In genomic region chr6:33413200-33413599, GRCh38 we compare ENCODE assay signal across 16 cellular contexts. TPM values are rescaled to one million over a fixed set of nuclear protein-coding genes. Genes with fewer than 3 reads are reported as not detected.
A peak's percentile ranks its signal among the peaks of the same experiment; 100 is the strongest.
DNase-seq lines count a peak whose midpoint lies in the region; ATAC-seq and TF ChIP-seq lines count a peak whose summit lies in the region.
"Had no signal": no experiment of that assay in that cellular context is flagged by ENCODE, and none has a peak within 500 bp of the region (broad histone marks: within the 10 kb centered on the region; RNA-seq: fewer than 3 reads in every experiment).

No MANE protein-coding gene starts in this region.

- no peak overlapping the region for H3K4ac ChIP-seq in IMR-90 (ENCODE audit: low read depth, low read length)

- H3K18ac ChIP-seq in IMR-90 (ENCODE audit: low read depth, low read length) = no peak overlapping the region

- H3K4me3 ChIP-seq in IMR-90 (ENCODE audit: insufficient read depth, low read depth, low read length) = no peak overlapping the region
- H3K4me3 ChIP-seq: lung had no signal

- H3K9ac ChIP-seq in IMR-90 (ENCODE audit: low read depth, low read length) = no peak overlapping the region
- H3K9ac ChIP-seq: SK-N-SH had no signal

- H3K36me3 ChIP-seq in IMR-90 (ENCODE audit: control insufficient read depth, insufficient read depth, low read length) = peaks cover 40% of the 10 kb centered on the region

- no peaks in the 10 kb centered on the region for H3K27me3 ChIP-seq in IMR-90 (ENCODE audit: control insufficient read depth, insufficient read depth, low read length)

- 100% methylated on average over 3 of the region's 5 CpGs; no CpG with 5 or more reads in 1 of the 2 experiments for WGBS in IMR-90 (ENCODE audit: extremely low coverage in 2 of 2, insufficient read length in 1 of 2), 2 experiments

- H2AFZ ChIP-seq in IMR-90 (replicated peaks; ENCODE audit: low read length, poor library complexity) = no peak overlapping the region

- no peak overlapping the region for H3K56ac ChIP-seq in IMR-90 (ENCODE audit: extremely low read depth, insufficient read depth, low read length)

- H2BK120ac ChIP-seq in IMR-90 (ENCODE audit: low read depth, low read length) = no peak overlapping the region

- CTCF ChIA-PET in activated CD4-positive, alpha-beta T cell treated with anti-CD3 and anti-CD28 coated beads, Interleukin-2, amount 10 ng/mL, durations not matched to agents 7 days and 5 days (lab: Charles Lee) = no interaction called here
- CTCF ChIA-PET in IMR-90 (lab: Yijun Ruan, JAX) = no interaction called here

- H2AK5ac ChIP-seq in IMR-90 (ENCODE audit: low read depth, low read length) = peak overlapping the region; percentile 49; the same call in 1 of the 2 replicates

- H3K9me3 ChIP-seq in IMR-90 (ENCODE audit: control insufficient read depth, insufficient read depth, low read length) = no peaks in the 10 kb centered on the region
- H3K9me3 ChIP-seq: SK-N-SH had no signal

- no peak overlapping the region for H2AK9ac ChIP-seq in IMR-90 (replicated peaks; ENCODE audit: low read depth, low read length, poor library complexity)

- no peak for DNase-seq in activated CD4-positive, alpha-beta T cell treated with anti-CD3 and anti-CD28 coated beads, Interleukin-2, amount 10 ng/mL, durations not matched to agents 7 days and 5 days
- DNase-seq in activated CD4-positive, alpha-beta T cell treated with anti-CD3 and anti-CD28 coated beads for 48 hours = no peak
- DNase-seq in IMR-90 (no peak), neural crest cell (ENCODE audit: low read depth, low spot score) (no peak), NCI-H524 (lab: John Stamatoyannopoulos, UW) (no peak), NCI-H1930 (lab: John Stamatoyannopoulos, UW) (no peak)
- no peak for DNase-seq in central memory CD8-positive, alpha-beta T cell (ENCODE audit: low spot score in 2 of 2)
- DNase-seq: effector CD4-positive, alpha-beta T cell; NCI-H1436 treated with DMSO at 0.1 percent for 48 hours; NCI-H446 treated with DMSO at 0.1 percent for 48 hours; occipital lobe; SK-N-SH; stimulated activated naive CD8-positive, alpha-beta T cell treated with anti-CD3 and anti-CD28 coated beads, Interleukin-15, Interleukin-2, amounts not matched to agents 100 U/mL and 50 U/mL, for 24 hours had no signal

- H3K14ac ChIP-seq in IMR-90 (replicated peaks; ENCODE audit: low read depth, low read length) = no peak overlapping the region

- H3K9me3 Mint-ChIP-seq in activated CD4-positive, alpha-beta T cell treated with anti-CD3 and anti-CD28 coated beads, Interleukin-2, amount 10 ng/mL, durations not matched to agents 7 days and 5 days = no peaks in the 10 kb centered on the region
- no peaks in the 10 kb centered on the region for H3K9me3 Mint-ChIP-seq in central memory CD8-positive, alpha-beta T cell
- no peaks in the 10 kb centered on the region for H3K9me3 Mint-ChIP-seq in neural crest cell

- H3K4me1 ChIP-seq in IMR-90 (ENCODE audit: control insufficient read depth, insufficient read depth, low read length) = peaks cover 7% of the 10 kb centered on the region

- no peak overlapping the region for H3K4me3 Mint-ChIP-seq in activated CD4-positive, alpha-beta T cell treated with anti-CD3 and anti-CD28 coated beads, Interleukin-2, amount 10 ng/mL, durations not matched to agents 7 days and 5 days
- H3K4me3 Mint-ChIP-seq in central memory CD8-positive, alpha-beta T cell = peak overlapping the region; percentile 81
- H3K4me3 Mint-ChIP-seq in neural crest cell = peak overlapping the region; percentile 90

- H3K23ac ChIP-seq in IMR-90 (ENCODE audit: low read depth, low read length) = no peak overlapping the region; the same call in 1 of the 2 replicates

- ATAC-seq in IMR-90 (ENCODE audit: low read depth) (no peak), GM19395 (IDR thresholded peaks at IDR 0.05; ENCODE audit: unreplicated experiment) (no peak)
- no peak for ATAC-seq in central memory CD8-positive, alpha-beta T cell (replicated peaks; ENCODE audit: extremely low read depth, poor library complexity, severe bottlenecking)
- ATAC-seq: stimulated activated naive CD8-positive, alpha-beta T cell treated with anti-CD3 and anti-CD28 coated beads, Interleukin-15, Interleukin-2, amounts not matched to agents 100 U/mL and 50 U/mL, for 24 hours had no signal

- POLR2A ChIA-PET in activated CD4-positive, alpha-beta T cell treated with anti-CD3 and anti-CD28 coated beads, Interleukin-2, amount 10 ng/mL, durations not matched to agents 7 days and 5 days (lab: Charles Lee) = no interaction called here
- POLR2A ChIA-PET in IMR-90 (lab: Charles Lee; ENCODE audit: unreplicated experiment) = no interaction called here

- H3K27ac ChIP-seq in IMR-90 (ENCODE audit: insufficient read depth, low read length) = no peak overlapping the region
- H3K27ac ChIP-seq: HL-60 had no signal

- no peak overlapping the region for H2BK15ac ChIP-seq in IMR-90 (ENCODE audit: low read depth, low read length)

- peaks cover 19% of the 10 kb centered on the region for H4K20me1 ChIP-seq in IMR-90 (ENCODE audit: insufficient read depth, low read length)

- peaks cover 5% of the 10 kb centered on the region for H3K9me1 ChIP-seq in IMR-90 (ENCODE audit: insufficient read depth, low read length)

- H4K5ac ChIP-seq in IMR-90 (ENCODE audit: low read depth, low read length) = no peak overlapping the region

- TF ChIP-seq POLR2A in IMR-90 (IDR thresholded peaks at IDR 0.05; ENCODE audit: low read depth, low read length) = 0 out of 2 replicates have a peak, but pooled peaks have one; percentile 13

- dilution Hi-C loops in IMR-90 (cut with HindIII; ENCODE audit: low sequenced_read_pairs, unreplicated experiment) = no loop called here

- TF ChIP-seq RAD21 in IMR-90 (IDR thresholded peaks at IDR 0.05; ENCODE audit: low read length) = no peak

- H4K8ac ChIP-seq in IMR-90 (ENCODE audit: low read depth in 2 of 2, low read length in 2 of 2) = no peak overlapping the region

- intact Hi-C loops in IMR-90 (cut with micrococcal nuclease) = no loop called here

- H3K4me2 ChIP-seq in IMR-90 (ENCODE audit: low read depth, low read length) = no peak overlapping the region

- TF ChIP-seq CTCF in IMR-90 (conservative IDR thresholded peaks at IDR 0.05; ENCODE audit: low read depth, low read length) (no peak), neural crest cell (conservative IDR thresholded peaks at IDR 0.05) (no peak)

- BruUV-seq in IMR-90 (replicated peaks; lab: Mats Ljungman, UMichigan) = no TSS peak

- H3K4me1 Mint-ChIP-seq in activated CD4-positive, alpha-beta T cell treated with anti-CD3 and anti-CD28 coated beads, Interleukin-2, amount 10 ng/mL, durations not matched to agents 7 days and 5 days = peaks cover 65% of the 10 kb centered on the region
- H3K4me1 Mint-ChIP-seq in central memory CD8-positive, alpha-beta T cell = peaks cover 74% of the 10 kb centered on the region
- peaks cover 65% of the 10 kb centered on the region for H3K4me1 Mint-ChIP-seq in neural crest cell

- H2BK5ac ChIP-seq in IMR-90 (ENCODE audit: low read depth, low read length, poor library complexity, severe bottlenecking) = no peak overlapping the region

- H3K36me3 Mint-ChIP-seq in activated CD4-positive, alpha-beta T cell treated with anti-CD3 and anti-CD28 coated beads, Interleukin-2, amount 10 ng/mL, durations not matched to agents 7 days and 5 days (ENCODE audit: low read depth) = peaks cover 46% of the 10 kb centered on the region
- H3K36me3 Mint-ChIP-seq in central memory CD8-positive, alpha-beta T cell (ENCODE audit: insufficient read depth) = peaks cover 49% of the 10 kb centered on the region
- H3K36me3 Mint-ChIP-seq in neural crest cell (ENCODE audit: low read depth) = peaks cover 8% of the 10 kb centered on the region

- no peaks in the 10 kb centered on the region for H3K27me3 Mint-ChIP-seq in activated CD4-positive, alpha-beta T cell treated with anti-CD3 and anti-CD28 coated beads, Interleukin-2, amount 10 ng/mL, durations not matched to agents 7 days and 5 days
- H3K27me3 Mint-ChIP-seq in central memory CD8-positive, alpha-beta T cell = no peaks in the 10 kb centered on the region
- H3K27me3 Mint-ChIP-seq in neural crest cell (ENCODE audit: low read depth) = peaks cover 18% of the 10 kb centered on the region

- H2BK20ac ChIP-seq in IMR-90 (ENCODE audit: low read depth, low read length) = no peak overlapping the region

- H3K79me1 ChIP-seq in IMR-90 (ENCODE audit: low read depth in 1 of 2, low read length in 2 of 2) = peaks cover 12 to 66% of the 10 kb centered on the region in 2 experiments

- in situ Hi-C loops in IMR-90 (cut with MboI; ENCODE audit: low sequenced_read_pairs) = no loop called here

- no peak overlapping the region for H4K91ac ChIP-seq in IMR-90 (ENCODE audit: insufficient read depth, low read depth, low read length)

- peak overlapping the region; percentile 15 for H3K27ac Mint-ChIP-seq in activated CD4-positive, alpha-beta T cell treated with anti-CD3 and anti-CD28 coated beads, Interleukin-2, amount 10 ng/mL, durations not matched to agents 7 days and 5 days
- peak overlapping the region; percentile 78 for H3K27ac Mint-ChIP-seq in central memory CD8-positive, alpha-beta T cell (ENCODE audit: low read depth)
- no peak overlapping the region for H3K27ac Mint-ChIP-seq in neural crest cell (ENCODE audit: unreplicated experiment)

RNA-seq across cellular contexts. Expression of gene PHF1, which starts 2.4 kb away (rescaled TPM):
- 10 to 100 TPM; 34.2 to 37.7 TPM for total RNA-seq in activated CD4-positive, alpha-beta T cell treated with anti-CD3 and anti-CD28 coated beads, Interleukin-2, amount 10 ng/mL, durations not matched to agents 7 days and 5 days
- total RNA-seq in IMR-90 (2012; rRNA removed) (9.0 and 12.2 TPM in 2 replicates), neural crest cell (63.5 and 70.5 TPM in 2 replicates)
- polyA plus RNA-seq in IMR-90 (2012; rRNA removed) = 47.2 and 50.8 TPM in 2 replicates
- 36.6 and 48.3 TPM in 2 replicates for polyA plus RNA-seq in IMR-90 (2012; cell fraction: cytosol; rRNA removed)
- 270 and 345 TPM in 2 replicates for polyA plus RNA-seq in IMR-90 (2012; cell fraction: nucleus; rRNA removed; ENCODE audit: low replicate concordance)

RNA-seq across cellular contexts. Expression of gene CUTA, which starts 4.7 kb away (rescaled TPM):
- total RNA-seq in activated CD4-positive, alpha-beta T cell treated with anti-CD3 and anti-CD28 coated beads, Interleukin-2, amount 10 ng/mL, durations not matched to agents 7 days and 5 days = 100 to 1,000 TPM; 191 to 207 TPM
- 122 and 136 TPM in 2 replicates for total RNA-seq in IMR-90 (2012; rRNA removed)
- polyA plus RNA-seq in IMR-90 (2012; rRNA removed) = 427 and 483 TPM in 2 replicates
- 545 and 1,404 TPM in 2 replicates for polyA plus RNA-seq in IMR-90 (2012; cell fraction: cytosol; rRNA removed)
- 266 and 336 TPM in 2 replicates for polyA plus RNA-seq in IMR-90 (2012; cell fraction: nucleus; rRNA removed; ENCODE audit: low replicate concordance)
- total RNA-seq in neural crest cell = 319 and 326 TPM in 2 replicates

RNA-seq across cellular contexts. Expression of gene SYNGAP1, which starts 6.7 kb away (rescaled TPM):
- 10 to 100 TPM; 42.9 to 44.9 TPM for total RNA-seq in activated CD4-positive, alpha-beta T cell treated with anti-CD3 and anti-CD28 coated beads, Interleukin-2, amount 10 ng/mL, durations not matched to agents 7 days and 5 days
- total RNA-seq in IMR-90 (2012; rRNA removed) (1.4 TPM in 2 replicates), neural crest cell (72.4 and 73.5 TPM in 2 replicates)
- polyA plus RNA-seq in IMR-90 (2012; rRNA removed) = 15.3 and 17.0 TPM in 2 replicates
- polyA plus RNA-seq in IMR-90 (2012; cell fraction: cytosol; rRNA removed) = 5.6 and 6.5 TPM in 2 replicates
- 70.0 and 83.5 TPM in 2 replicates for polyA plus RNA-seq in IMR-90 (2012; cell fraction: nucleus; rRNA removed; ENCODE audit: low replicate concordance)

RNA-seq across cellular contexts. Expression of gene KIFC1, which starts 21.6 kb away (rescaled TPM):
- total RNA-seq in activated CD4-positive, alpha-beta T cell treated with anti-CD3 and anti-CD28 coated beads, Interleukin-2, amount 10 ng/mL, durations not matched to agents 7 days and 5 days = 100 to 1,000 TPM; 157 to 167 TPM
- 33.9 and 35.3 TPM in 2 replicates for total RNA-seq in IMR-90 (2012; rRNA removed)
- polyA plus RNA-seq in IMR-90 (2012; rRNA removed) = 40.6 and 41.9 TPM in 2 replicates
- 20.3 and 20.6 TPM in 2 replicates for polyA plus RNA-seq in IMR-90 (2012; cell fraction: cytosol; rRNA removed)
- 33.6 and 50.3 TPM in 2 replicates for polyA plus RNA-seq in IMR-90 (2012; cell fraction: nucleus; rRNA removed; ENCODE audit: low replicate concordance)
- 123 and 124 TPM in 2 replicates for total RNA-seq in neural crest cell

RNA-seq across cellular contexts. Expression of gene ZBTB9, which starts 41.2 kb away (rescaled TPM):
- 1 to 10 TPM; 9.0 to 9.9 TPM for total RNA-seq in activated CD4-positive, alpha-beta T cell treated with anti-CD3 and anti-CD28 coated beads, Interleukin-2, amount 10 ng/mL, durations not matched to agents 7 days and 5 days
- total RNA-seq in IMR-90 (2012; rRNA removed) (5.4 and 5.6 TPM in 2 replicates), neural crest cell (18.4 and 21.1 TPM in 2 replicates)
- polyA plus RNA-seq in IMR-90 (2012; rRNA removed) = 4.7 and 5.9 TPM in 2 replicates
- 1.8 and 2.2 TPM in 2 replicates for polyA plus RNA-seq in IMR-90 (2012; cell fraction: cytosol; rRNA removed)
- polyA plus RNA-seq in IMR-90 (2012; cell fraction: nucleus; rRNA removed; ENCODE audit: low replicate concordance) = 17.5 TPM in 2 replicates

Comparison
In these comparisons a context has a peak if more than half of its experiments do, and no peak if none do; other contexts are left out.
1. RNA of gene SYNGAP1, which starts 6.7 kb away (total RNA-seq): 72.4 to 73.5 TPM in neural crest cell and 42.9 to 44.9 TPM in activated CD4-positive, alpha-beta T cell treated with anti-CD3 and anti-CD28 coated beads, Interleukin-2, amount 10 ng/mL, durations not matched to agents 7 days and 5 days; 1.4 TPM in IMR-90; every median in the first group is over 10 times any median in the second.